10 cellular contexts compared by ENCODE assay signal in the genomic region with DNA sequence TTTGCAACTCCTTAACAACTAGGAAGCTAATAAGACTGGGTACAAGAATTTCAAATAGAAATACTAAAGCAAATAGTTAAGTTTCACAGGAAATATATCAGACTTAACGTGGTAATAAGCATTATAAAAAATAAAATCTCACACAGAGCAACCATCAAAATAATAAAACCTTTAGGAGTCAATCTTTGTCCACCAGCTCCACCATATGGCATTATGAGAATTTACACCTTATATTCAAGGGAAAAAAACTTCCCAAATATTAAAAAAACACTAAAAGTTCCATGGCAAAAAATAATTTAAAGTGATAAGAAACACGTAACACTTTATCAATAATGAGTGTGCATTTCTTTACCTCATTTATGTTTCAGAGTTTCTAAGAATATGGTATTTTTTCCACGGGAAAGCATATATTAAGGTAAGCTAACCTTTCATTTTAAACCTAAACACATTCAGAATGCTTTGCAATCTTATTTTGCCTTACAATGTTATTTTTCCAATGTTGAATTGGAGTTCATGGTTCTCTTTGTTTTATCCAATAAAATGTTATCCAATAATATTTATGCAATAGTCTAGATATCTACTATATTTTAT.
DNase-seq lines count a peak whose midpoint lies in the region; ATAC-seq, FAIRE-seq and TF ChIP-seq lines count a peak whose summit lies in the region.
"Had no signal": no experiment of that assay in that cellular context is flagged by ENCODE, and none has a peak within 500 bp of the region (broad histone marks: within the 10 kb centered on the region; RNA-seq: fewer than 3 reads in every experiment).

No MANE protein-coding gene starts in this region.

- H3K9me3 ChIP-seq in ascending aorta (no peaks in the 10 kb centered on the region), lower lobe of right lung (no peaks in the 10 kb centered on the region), mucosa of descending colon (peaks cover 1% of the 10 kb centered on the region)

- H3K27ac ChIP-seq in ascending aorta, result no peak overlapping the region
- no peak overlapping the region for H3K27ac ChIP-seq in lower lobe of right lung

- TF ChIP-seq CTCF in D721Med (IDR thresholded peaks at IDR 0.05; ENCODE audit: insufficient read depth, missing control alignments) (peak; percentile 59), ascending aorta (IDR thresholded peaks at IDR 0.05) (peak in 2 of 3 experiments; percentile 28 to 48), lower lobe of right lung (IDR thresholded peaks at IDR 0.05) (peak; percentile 22), mucosa of descending colon (IDR thresholded peaks at IDR 0.05) (no peak)

- H3K27me3 Mint-ChIP-seq in activated T-cell treated with anti-CD3 and anti-CD28 coated beads, Interleukin-2, amount 50 U/mL, for 24 hours, result peaks cover 6% of the 10 kb centered on the region

- no peaks in the 10 kb centered on the region for H3K27me3 ChIP-seq in ascending aorta
- no peaks in the 10 kb centered on the region for H3K27me3 ChIP-seq in lower lobe of right lung (ENCODE audit: low read depth)

- peaks cover 5% of the 10 kb centered on the region for H3K9me3 Mint-ChIP-seq in activated T-cell treated with anti-CD3 and anti-CD28 coated beads, Interleukin-2, amount 50 U/mL, for 24 hours

- H3K4me3 ChIP-seq in ascending aorta (no peak overlapping the region), lower lobe of right lung (no peak overlapping the region), mucosa of descending colon (no peak overlapping the region)

- H3K27ac Mint-ChIP-seq in activated T-cell treated with anti-CD3 and anti-CD28 coated beads, Interleukin-2, amount 50 U/mL, for 24 hours, result no peak overlapping the region
- H3K27ac Mint-ChIP-seq: T-helper 1 cell treated with Interleukin-12 subunit alpha and Interleukin-12 subunit beta and Interleukin-4 antibody, amounts not matched to agents 30 μg/mL and 1 μg/mL, for 36 hours had no signal

- H3K4me1 Mint-ChIP-seq in activated T-cell treated with anti-CD3 and anti-CD28 coated beads, Interleukin-2, amount 50 U/mL, for 24 hours (ENCODE audit: low read depth), result no peaks in the 10 kb centered on the region

- intact Hi-C loops in ascending aorta (cut with DNase I) (loop anchor here (1.0 to 5.0 kb wide), 2 partner anchors 655 to 1119 kb away; no protein-coding TSS in a partner anchor), lower lobe of right lung (cut with DNase I) (no loop called here), mucosa of descending colon (cut with DNase I, micrococcal nuclease) (no loop called here)

- TF ChIP-seq POLR2A in GM12892 (IDR thresholded peaks at IDR 0.05; ENCODE audit: low read depth, low read length), result no peak

- no peak for ATAC-seq in lower lobe of right lung
- ATAC-seq in mucosa of descending colon, result no peak

- H3K4me1 ChIP-seq in ascending aorta (no peaks in the 10 kb centered on the region), lower lobe of right lung (no peaks in the 10 kb centered on the region), mucosa of descending colon (ENCODE audit: low read depth) (no peaks in the 10 kb centered on the region)

- H3K36me3 Mint-ChIP-seq in activated T-cell treated with anti-CD3 and anti-CD28 coated beads, Interleukin-2, amount 50 U/mL, for 24 hours (ENCODE audit: low read depth), result no peaks in the 10 kb centered on the region

- FAIRE-seq in D721Med (lab: Jason Lieb, UNC) (no peak), GM12892 (lab: Jason Lieb, UNC) (no peak)
- FAIRE-seq: H1 had no signal

- DNase-seq in D721Med (ENCODE audit: insufficient read length, low spot score) (no peak), LHCN-M2 (ENCODE audit: low read depth) (peak; percentile 31), ascending aorta (ENCODE audit: low spot score in 2 of 2) (no peak), lower lobe of right lung (no peak), GM12892 (ENCODE audit: insufficient read length) (no peak), mucosa of descending colon (no peak)
- DNase-seq in stimulated activated CD4-positive, alpha-beta T cell treated with anti-CD3 and anti-CD28 coated beads, Interleukin-4, amount 100 ng/mL, for 24 hours, result no peak
- DNase-seq in activated T-cell treated with anti-CD3 and anti-CD28 coated beads, Interleukin-2, amount 50 U/mL, for 24 hours, result no peak

- H3K4me3 Mint-ChIP-seq in activated T-cell treated with anti-CD3 and anti-CD28 coated beads, Interleukin-2, amount 50 U/mL, for 24 hours, result no peak overlapping the region
- H3K4me3 Mint-ChIP-seq: T-helper 1 cell treated with Interleukin-12 subunit alpha and Interleukin-12 subunit beta and Interleukin-4 antibody, amounts not matched to agents 30 μg/mL and 1 μg/mL, for 36 hours had no signal

- H3K36me3 ChIP-seq in ascending aorta (no peaks in the 10 kb centered on the region), lower lobe of right lung (no peaks in the 10 kb centered on the region), mucosa of descending colon (ENCODE audit: low read depth) (no peaks in the 10 kb centered on the region)
